Comparison of ENCODE assay signal across 12 cellular contexts in the genomic region with DNA sequence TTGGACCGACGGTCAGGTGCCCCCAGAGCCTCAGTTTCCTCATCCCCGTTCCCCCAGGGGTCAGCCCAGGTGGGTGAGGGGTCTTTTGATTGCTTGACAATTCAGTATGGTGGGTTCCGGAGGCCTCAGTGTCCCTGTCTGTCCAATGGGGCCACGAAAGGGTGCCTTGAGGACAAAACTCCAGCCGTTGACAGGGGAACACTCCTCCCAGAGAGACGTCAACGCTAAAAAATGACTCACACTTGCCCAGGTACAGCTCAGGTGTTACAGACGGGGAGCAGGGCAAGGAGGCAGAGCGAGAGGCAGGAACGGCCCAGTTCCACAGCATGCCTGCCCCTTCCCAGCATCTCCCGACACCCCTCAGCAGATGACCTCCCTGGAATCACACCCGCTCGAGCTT. TPM values are rescaled to one million over a fixed set of nuclear protein-coding genes. Genes with fewer than 3 reads are reported as not detected.
A peak's percentile ranks its signal among the peaks of the same experiment; 100 is the strongest.
DNase-seq lines count a peak whose midpoint lies in the region; ATAC-seq, FAIRE-seq and TF ChIP-seq lines count a peak whose summit lies in the region.
"Had no signal": no experiment of that assay in that cellular context is flagged by ENCODE, and none has a peak within 500 bp of the region (broad histone marks: within the 10 kb centered on the region; RNA-seq: fewer than 3 reads in every experiment).

No MANE protein-coding gene starts in this region.

- H3K79me2 ChIP-seq in MM.1S (ENCODE audit: low read length), result no peaks in the 10 kb centered on the region

- DNase-seq in A673 (ENCODE audit: low spot score), result no peak
- DNase-seq in CD8-positive, alpha-beta T cell, result no peak
- no peak for DNase-seq in central memory CD8-positive, alpha-beta T cell (ENCODE audit: low spot score in 2 of 2)
- DNase-seq in naive B cell, result no peak
- no peak for DNase-seq in RCC 7860 (ENCODE audit: low spot score)
- DNase-seq in D721Med (ENCODE audit: insufficient read length, low spot score), result no peak
- no peak for DNase-seq in MM.1S
- DNase-seq in A172 (ENCODE audit: low spot score), result no peak
- DNase-seq: mesenchymal stem cell; stimulated activated CD4-positive, alpha-beta T cell treated with anti-CD3 and anti-CD28 coated beads, Interleukin-4, amount 100 ng/mL, for 24 hours had no signal

- H3K36me3 Mint-ChIP-seq in CD8-positive, alpha-beta T cell, result peaks cover 2% of the 10 kb centered on the region
- H3K36me3 Mint-ChIP-seq in central memory CD8-positive, alpha-beta T cell (ENCODE audit: insufficient read depth), result peaks cover under 1% of the 10 kb centered on the region
- H3K36me3 Mint-ChIP-seq in naive B cell, result no peaks in the 10 kb centered on the region

- H2AFZ ChIP-seq in MM.1S (ENCODE audit: low read length), result no peak overlapping the region

- H3K27me3 Mint-ChIP-seq in CD8-positive, alpha-beta T cell (ENCODE audit: low read depth), result no peaks in the 10 kb centered on the region
- no peaks in the 10 kb centered on the region for H3K27me3 Mint-ChIP-seq in central memory CD8-positive, alpha-beta T cell
- no peaks in the 10 kb centered on the region for H3K27me3 Mint-ChIP-seq in naive B cell
- H3K27me3 Mint-ChIP-seq: stimulated activated naive CD8-positive, alpha-beta T cell treated with anti-CD3 and anti-CD28 coated beads, Interleukin-15, Interleukin-2, amounts not matched to agents 100 ng/mL and 50 ng/mL, for 24 hours had no signal

- H3K27ac Mint-ChIP-seq in CD8-positive, alpha-beta T cell, result no peak overlapping the region
- peak overlapping the region; percentile 68 for H3K27ac Mint-ChIP-seq in central memory CD8-positive, alpha-beta T cell (ENCODE audit: low read depth)
- H3K27ac Mint-ChIP-seq in naive B cell, result peak overlapping the region in 1 of 6 donors; percentile 29
- H3K27ac Mint-ChIP-seq: stimulated activated naive CD8-positive, alpha-beta T cell treated with anti-CD3 and anti-CD28 coated beads, Interleukin-15, Interleukin-2, amounts not matched to agents 100 ng/mL and 50 ng/mL, for 24 hours had no signal

- H3F3A ChIP-seq in MM.1S (ENCODE audit: insufficient read depth, low read length), result peaks cover 6% of the 10 kb centered on the region; the same call in 1 of the 2 replicates

- no peak overlapping the region for H3K9ac ChIP-seq in MM.1S (ENCODE audit: low read length)

- ATAC-seq in CD8-positive, alpha-beta T cell, result no peak
- ATAC-seq in central memory CD8-positive, alpha-beta T cell (replicated peaks; ENCODE audit: extremely low read depth, poor library complexity, severe bottlenecking), result no peak
- ATAC-seq in naive B cell (ENCODE audit: low read depth in 2 of 2), result no peak

- no peaks in the 10 kb centered on the region for H3K9me2 ChIP-seq in MM.1S (replicated peaks; ENCODE audit: insufficient read depth, low read length)

- H3K4me2 ChIP-seq in MM.1S (ENCODE audit: low read depth, low read length), result no peak overlapping the region

- no peaks in the 10 kb centered on the region for H3K36me3 ChIP-seq in A673 (ENCODE audit: insufficient read depth, low read length, poor library complexity, severe bottlenecking)
- no peaks in the 10 kb centered on the region for H3K36me3 ChIP-seq in CD8-positive, alpha-beta T cell (ENCODE audit: insufficient read depth, low read length)
- no peaks in the 10 kb centered on the region for H3K36me3 ChIP-seq in MM.1S (replicated peaks; ENCODE audit: insufficient read depth, low read length)

- H3K9me3 ChIP-seq in A673 (ENCODE audit: low read depth, low read length, poor library complexity, severe bottlenecking) (no peaks in the 10 kb centered on the region), MM.1S (replicated peaks; ENCODE audit: insufficient read depth, low read length) (no peaks in the 10 kb centered on the region)
- H3K9me3 ChIP-seq in CD8-positive, alpha-beta T cell (ENCODE audit: low read length), result no peaks in the 10 kb centered on the region

- peaks cover 34% of the 10 kb centered on the region for H3K4me1 Mint-ChIP-seq in CD8-positive, alpha-beta T cell (ENCODE audit: low read depth)
- H3K4me1 Mint-ChIP-seq in central memory CD8-positive, alpha-beta T cell, result peaks cover 20% of the 10 kb centered on the region
- H3K4me1 Mint-ChIP-seq in naive B cell, result peaks cover 27 to 52% (median 48%) of the 10 kb centered on the region in 3 donors

- no peaks in the 10 kb centered on the region for H4K20me1 ChIP-seq in MM.1S (ENCODE audit: insufficient read depth, low read length)

- peak overlapping the region; percentile 80 for H3K27ac ChIP-seq in A673 (ENCODE audit: low read depth, low read length, poor library complexity, severe bottlenecking)
- no peak overlapping the region for H3K27ac ChIP-seq in CD8-positive, alpha-beta T cell (ENCODE audit: low read depth, low read length)
- no peak overlapping the region for H3K27ac ChIP-seq in MM.1S (ENCODE audit: low read length)

- H3K4me3 Mint-ChIP-seq in CD8-positive, alpha-beta T cell, result peak overlapping the region; percentile 22
- H3K4me3 Mint-ChIP-seq in central memory CD8-positive, alpha-beta T cell, result no peak overlapping the region
- H3K4me3 Mint-ChIP-seq in naive B cell, result peak overlapping the region in 7 of 8 donors; percentile 26 to 85 (median 62)

- no TSS peak for BruUV-seq in A673 (replicated peaks; lab: Mats Ljungman, UMichigan)

- TF ChIP-seq CTCF in A673 (conservative IDR thresholded peaks at IDR 0.05; ENCODE audit: low read depth, low read length) (no peak), D721Med (IDR thresholded peaks at IDR 0.05; ENCODE audit: insufficient read depth, missing control alignments) (no peak), MM.1S (IDR thresholded peaks at IDR 0.05; ENCODE audit: low read length) (no peak)
- no peak for TF ChIP-seq CTCF in CD8-positive, alpha-beta T cell (IDR thresholded peaks at IDR 0.05)

- intact Hi-C loops in A673 (cut with micrococcal nuclease; ENCODE audit: unreplicated experiment), result no loop called here
- intact Hi-C loops in CD8-positive, alpha-beta T cell (cut with DNase I, micrococcal nuclease), result no loop called here

- H3K4me3 ChIP-seq in A673 (ENCODE audit: low read depth, low read length, poor library complexity, severe bottlenecking), result peak overlapping the region; percentile 89
- H3K4me3 ChIP-seq in CD8-positive, alpha-beta T cell (ENCODE audit: low read depth, low read length), result no peak overlapping the region
- no peak overlapping the region for H3K4me3 ChIP-seq in MM.1S (ENCODE audit: low read length)

- H3K9me3 Mint-ChIP-seq in CD8-positive, alpha-beta T cell, result no peaks in the 10 kb centered on the region
- no peaks in the 10 kb centered on the region for H3K9me3 Mint-ChIP-seq in central memory CD8-positive, alpha-beta T cell
- no peaks in the 10 kb centered on the region for H3K9me3 Mint-ChIP-seq in naive B cell
- H3K9me3 Mint-ChIP-seq: stimulated activated naive CD8-positive, alpha-beta T cell treated with anti-CD3 and anti-CD28 coated beads, Interleukin-15, Interleukin-2, amounts not matched to agents 100 ng/mL and 50 ng/mL, for 24 hours had no signal

- CTCF ChIA-PET in A673 (lab: Charles Lee), result no interaction called here
- CTCF ChIA-PET in CD8-positive, alpha-beta T cell (lab: Charles Lee), result interaction anchor here (1.3 kb wide), 1 partner anchor 169 kb away, joined by 3 read pairs; no protein-coding TSS in a partner anchor

- no peak for FAIRE-seq in RCC 7860 (lab: Jason Lieb, UNC)
- no peak for FAIRE-seq in D721Med (lab: Jason Lieb, UNC)
- FAIRE-seq: endometrium had no signal

- H3K4me1 ChIP-seq in A673 (ENCODE audit: insufficient read depth, low read length, poor library complexity, severe bottlenecking), result peaks cover 16% of the 10 kb centered on the region
- peaks cover 40% of the 10 kb centered on the region for H3K4me1 ChIP-seq in CD8-positive, alpha-beta T cell (ENCODE audit: insufficient read depth, low read length)
- H3K4me1 ChIP-seq in MM.1S (ENCODE audit: low read length), result 0 out of 2 replicates have a peak, but pooled peaks cover 5% of the 10 kb centered on the region

- no peaks in the 10 kb centered on the region for H3K27me3 ChIP-seq in A673 (replicated peaks; ENCODE audit: insufficient read depth, low read depth, low read length, poor library complexity)
- no peaks in the 10 kb centered on the region for H3K27me3 ChIP-seq in CD8-positive, alpha-beta T cell (ENCODE audit: insufficient read depth, low read length)
- H3K27me3 ChIP-seq in MM.1S (replicated peaks; ENCODE audit: insufficient read depth, low read length), result no peaks in the 10 kb centered on the region

- POLR2A ChIA-PET in A673 (lab: Charles Lee; ENCODE audit: low non-redundant PET), result no interaction called here
- POLR2A ChIA-PET in CD8-positive, alpha-beta T cell (lab: Charles Lee), result no interaction called here

RNA-seq across cellular contexts. Expression of gene TNFAIP8L1, which starts 1.8 kb away (rescaled TPM):
- 24.7 and 25.4 TPM in 2 replicates for total RNA-seq in A673 (2021)
- 1 to 10 TPM; 4.3 to 4.5 TPM for total RNA-seq in CD8-positive, alpha-beta T cell
- 10 to 100 TPM in 1 of 6 donors, 1 to 10 TPM in 5; 4.7 to 14.2 (median 8.0) TPM for polyA plus RNA-seq in naive B cell (ENCODE audit: low read depth in 6 of 6)
- total RNA-seq in A172 (2014; rRNA removed; shearing (Covaris generic)), result 7.5 and 9.5 TPM in 2 replicates

RNA-seq across cellular contexts. Expression of gene MYDGF, which starts 29.0 kb away (rescaled TPM):
- 128 TPM in 2 replicates for total RNA-seq in A673 (2021)
- total RNA-seq in CD8-positive, alpha-beta T cell, result 10 to 100 TPM; 30.1 to 30.3 TPM
- 100 to 1,000 TPM in 1 of 6 donors, 10 to 100 TPM in 5; 80.0 to 105 (median 83.2) TPM for polyA plus RNA-seq in naive B cell (ENCODE audit: low read depth in 6 of 6)
- total RNA-seq in A172 (2014; rRNA removed; shearing (Covaris generic)), result 200 and 211 TPM in 2 replicates
